8 cellular contexts compared by ENCODE assay signal in genomic region chr11:73787643-73788537, GRCh38. TPM values are rescaled to one million over a fixed set of nuclear protein-coding genes. Genes with fewer than 3 reads are reported as not detected.
DNase-seq lines count a peak whose midpoint lies in the region; ATAC-seq and TF ChIP-seq lines count a peak whose summit lies in the region.

Gene MRPL48, plus strand, starts transcription at chr11:73787874. Its CDS starts 98 bp downstream, at chr11:73787972.

- TF ChIP-seq CTCF in endothelial cell (IDR thresholded peaks at IDR 0.05; ENCODE audit: unreplicated experiment), result no peak
- no peak for TF ChIP-seq CTCF in mesothelial cell of epicardium (IDR thresholded peaks at IDR 0.05; ENCODE audit: unreplicated experiment)

- H3K4me3 ChIP-seq in NT2/D1 (ENCODE audit: insufficient read length, low read depth), result peak within 1 kb of the TSS; percentile 74

- H3K36me3 ChIP-seq in NT2/D1 (ENCODE audit: insufficient read depth, insufficient read length, low read length), result no peaks in the 10 kb centered on the region

- H3K27ac Mint-ChIP-seq in endothelial cell (ENCODE audit: unreplicated experiment) (peak within 1 kb of the TSS; percentile 93), mesothelial cell of epicardium (peak within 1 kb of the TSS; percentile 99)

- H3K27me3 Mint-ChIP-seq in endothelial cell (ENCODE audit: unreplicated experiment), result peaks cover 7% of the 10 kb centered on the region
- no peaks in the 10 kb centered on the region for H3K27me3 Mint-ChIP-seq in mesothelial cell of epicardium (ENCODE audit: low read depth)

- no peaks in the 10 kb centered on the region for H3K9me3 ChIP-seq in NT2/D1 (ENCODE audit: insufficient read depth, low read length)

- no peaks in the 10 kb centered on the region for H3K27me3 ChIP-seq in NT2/D1 (ENCODE audit: insufficient read depth, insufficient read length)

- H3K4me1 ChIP-seq in NT2/D1 (ENCODE audit: insufficient read depth, insufficient read length), result no peaks in the 10 kb centered on the region

- peak within 1 kb of the TSS; percentile 70 for H3K9ac ChIP-seq in NT2/D1 (ENCODE audit: insufficient read length, low read depth)

- H3K4me3 Mint-ChIP-seq in endothelial cell (ENCODE audit: unreplicated experiment) (peak within 1 kb of the TSS; percentile 98), mesothelial cell of epicardium (peak within 1 kb of the TSS; percentile 99)

- H3K4me1 Mint-ChIP-seq in endothelial cell (ENCODE audit: unreplicated experiment) (peaks cover 6% of the 10 kb centered on the region), mesothelial cell of epicardium (peaks cover 16% of the 10 kb centered on the region)

- DNase-seq in COLO668 (lab: John Stamatoyannopoulos, UW; ENCODE audit: unreplicated experiment), result peak; percentile 90
- DNase-seq in HUDEP-2 (lab: John Stamatoyannopoulos, UW; ENCODE audit: unreplicated experiment in 76 of 76), result peak; percentile 24 to 91 (median 83)
- peak; percentile 69 for DNase-seq in NT2/D1 (ENCODE audit: low read depth, low spot score)
- DNase-seq in activated CD8-positive, alpha-beta memory T cell treated with anti-CD3 and anti-CD28 coated beads, Interleukin-2, amount 50 U/mL, for 1 hour (ENCODE audit: extremely low read depth), result peak; percentile 75
- peak; percentile 70 for DNase-seq in endothelial cell (ENCODE audit: low spot score)
- peak; percentile 65 to 79 for DNase-seq in mesothelial cell of epicardium (ENCODE audit: low spot score in 2 of 2, unreplicated experiment in 2 of 2)
- DNase-seq in stimulated activated CD8-positive, alpha-beta memory T cell treated with anti-CD3 and anti-CD28 coated beads, Interleukin-15, amount 100 ng/mL, for 48 hours (ENCODE audit: low read depth in 2 of 2), result peak; percentile 84 to 89

- peak; percentile 94 for ATAC-seq in GM21367 (IDR thresholded peaks at IDR 0.05; ENCODE audit: unreplicated experiment)

- H3K9me3 Mint-ChIP-seq in endothelial cell (ENCODE audit: unreplicated experiment) (no peaks in the 10 kb centered on the region), mesothelial cell of epicardium (no peaks in the 10 kb centered on the region)

- peaks cover 5% of the 10 kb centered on the region for H3K36me3 Mint-ChIP-seq in endothelial cell (ENCODE audit: low read depth, unreplicated experiment)
- H3K36me3 Mint-ChIP-seq in mesothelial cell of epicardium, result peaks cover 1% of the 10 kb centered on the region

RNA-seq across cellular contexts. Expression of gene MRPL48, which starts in this region (rescaled TPM):
- total RNA-seq in endothelial cell (ENCODE audit: unreplicated experiment), result 21.7 TPM
- 25.2 to 29.3 TPM (median 27.0 TPM) in 3 replicates for total RNA-seq in mesothelial cell of epicardium

Comparison
In these comparisons a context has a peak if more than half of its experiments do, and no peak if none do; other contexts are left out.
1. Peak in every context shown above with its lines: DNase-seq, ATAC-seq and H3K4me3 ChIP-seq.